27 cellular contexts compared by ENCODE assay signal in genomic region chr6:51322505-51322904, GRCh38.
"Had no signal": no experiment of that assay in that cellular context is flagged by ENCODE, and none has a peak within 500 bp of the region (broad histone marks: within the 10 kb centered on the region; RNA-seq: fewer than 3 reads in every experiment).

No MANE protein-coding gene starts in this region.

- ATAC-seq: activated CD4-positive, CD25-positive, alpha-beta regulatory T cell treated with anti-CD3 and anti-CD28 coated beads, Interleukin-2, amount 50 U/mL, for 24 hours; effector memory CD8-positive, alpha-beta T cell; stimulated activated memory B cell treated with anti-CD40 and anti-IgM and Interleukin-4, amounts not matched to agents 10 μg/mL and 1 μg/mL and 100 μg/mL, for 72 hours; stimulated activated naive CD8-positive, alpha-beta T cell treated with anti-CD3 and anti-CD28 coated beads, Interleukin-15, amount 100 ng/mL, for 72 hours; upper lobe of right lung had no signal

- DNase-seq: activated CD4-positive, alpha-beta memory T cell treated with anti-CD3 and anti-CD28 coated beads for 36 hours; activated CD4-positive, alpha-beta T cell treated with anti-CD3 and anti-CD28 coated beads for 48 hours; activated CD8-positive, alpha-beta memory T cell treated with anti-CD3 and anti-CD28 coated beads, Interleukin-2, amount 50 U/mL, for 4 hours; activated effector memory CD4-positive, alpha-beta T cell treated with anti-CD3 and anti-CD28 coated beads, Interleukin-2, amount 50 U/mL, for 16 hours; activated naive CD4-positive, alpha-beta T cell treated with anti-CD3 and anti-CD28 coated beads, Interleukin-2, amount 10 ng/mL, durations not matched to agents 7 days and 5 days; activated naive CD8-positive, alpha-beta T cell treated with anti-CD3 and anti-CD28 coated beads, Interleukin-2, amount 10 ng/mL, durations not matched to agents 7 days and 5 days; activated T-cell treated with anti-CD3 and anti-CD28 coated beads, Interleukin-2, amount 50 U/mL, for 1 hour; cortex of kidney; effector memory CD8-positive, alpha-beta T cell; foreskin fibroblast; head of caudate nucleus; hippocampal formation; kidney; naive B cell; nephron progenitor cell; retina; stimulated activated CD4-positive, alpha-beta T cell treated with anti-CD3 and anti-CD28 coated beads, Interleukin-1b, Interleukin-23, amount 100 ng/mL, for 48 hours; stimulated activated CD4-positive, alpha-beta T cell treated with anti-CD3 and anti-CD28 coated beads, Interleukin-4, amount 100 ng/mL, for 4 hours; stimulated activated CD8-positive, alpha-beta memory T cell treated with anti-CD3 and anti-CD28 coated beads, Interleukin-4, amount 100 ng/mL, for 48 hours; stimulated activated naive CD8-positive, alpha-beta T cell treated with anti-CD3 and anti-CD28 coated beads, Interleukin-15, amount 100 ng/mL, for 72 hours; T-helper 9 cell; thyroid gland; upper lobe of right lung had no signal

- H3K4me3 ChIP-seq: ascending aorta, smooth muscle cell, thyroid gland, upper lobe of right lung had no signal
